Comparison of ENCODE assay signal across 9 cellular contexts in the genomic region with DNA sequence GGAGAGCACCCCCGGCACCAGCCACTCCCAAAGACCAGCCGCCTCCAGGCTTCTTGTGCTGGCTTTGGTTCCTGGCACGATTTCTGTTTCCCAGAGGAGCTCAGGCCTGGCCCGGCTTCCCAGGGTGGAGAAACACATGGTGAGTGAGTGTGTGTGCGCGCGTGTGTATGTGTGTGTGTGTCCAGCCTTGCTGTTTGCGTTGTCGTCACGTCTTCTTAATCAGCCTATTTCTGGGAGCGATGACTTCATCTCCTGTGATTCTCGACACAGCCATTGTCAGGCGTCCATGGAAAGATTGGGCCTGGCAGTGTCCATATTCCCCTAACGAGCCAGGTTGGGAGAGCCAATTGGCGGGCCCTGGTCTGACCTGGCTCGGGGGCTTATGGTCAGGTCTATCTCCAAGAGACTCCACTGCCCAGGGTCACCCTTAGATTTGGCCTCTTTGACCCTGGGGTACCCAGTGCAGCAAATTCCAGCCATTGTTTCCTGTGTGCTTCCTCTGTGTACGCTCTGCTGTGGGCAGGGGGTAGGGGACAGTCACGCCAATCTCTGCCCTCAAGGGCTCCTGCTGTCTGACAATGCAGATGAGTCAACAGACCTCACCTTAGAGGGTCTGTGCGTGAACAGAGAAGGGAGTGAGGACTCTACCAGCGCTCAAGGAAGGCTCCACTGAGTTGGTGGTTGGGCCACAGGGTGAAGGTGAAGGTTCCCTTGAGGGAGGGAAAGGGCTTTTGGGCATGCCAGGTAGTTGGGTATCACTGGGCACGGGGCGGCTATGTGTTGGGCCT.
DNase-seq lines count a peak whose midpoint lies in the region; ATAC-seq and TF ChIP-seq lines count a peak whose summit lies in the region.
"Had no signal": no experiment of that assay in that cellular context is flagged by ENCODE, and none has a peak within 500 bp of the region (broad histone marks: within the 10 kb centered on the region; RNA-seq: fewer than 3 reads in every experiment).

No MANE protein-coding gene starts in this region.

- DNase-seq in SHP77 (lab: John Stamatoyannopoulos, UW) (peak; percentile 52 to 69), SHP77 treated with DMSO at 0.1 percent for 48 hours (lab: John Stamatoyannopoulos, UW) (no peak), fibroblast of mammary gland (ENCODE audit: low read depth) (peak; percentile 99), myocyte (ENCODE audit: low read depth) (peak; percentile 98), aorta (peak; percentile 96 to 97), DMS114 treated with DMSO at 0.1 percent for 48 hours (lab: John Stamatoyannopoulos, UW; ENCODE audit: unreplicated experiment) (no peak), SIG-M5 treated with dmso at 0.1 percent for 504 hours (lab: John Stamatoyannopoulos, UW; ENCODE audit: unreplicated experiment) (no peak), NCI-H82 (lab: John Stamatoyannopoulos, UW) (no peak)

- H3K4me3 ChIP-seq in fibroblast of mammary gland (ENCODE audit: control insufficient read depth, low read depth, low read length): no peak overlapping the region
- H3K4me3 ChIP-seq in aorta (ENCODE audit: low read length in 2 of 2): no peak overlapping the region
- H3K4me3 ChIP-seq: BLaER1 had no signal

- WGBS in aorta, 2 donors: 28 to 30% methylated on average over 20 to 22 of the region's 22 CpGs

- no peak for TF ChIP-seq CTCF in fibroblast of mammary gland (conservative IDR thresholded peaks at IDR 0.05; ENCODE audit: control insufficient read depth, insufficient read depth, low read depth, low read length)

- no peaks in the 10 kb centered on the region for H3K9me3 ChIP-seq in aorta (ENCODE audit: control insufficient read depth, low read length)
- H3K9me3 ChIP-seq: BLaER1 had no signal

- H3K27me3 ChIP-seq in aorta (ENCODE audit: control insufficient read depth in 1 of 2, insufficient read depth in 2 of 2, low read length in 1 of 2): no peaks in the 10 kb centered on the region
- H3K27me3 ChIP-seq: BLaER1 had no signal

- ATAC-seq in aorta (ENCODE audit: low FRiP score): peak; percentile 95

- H3K36me3 ChIP-seq in aorta (ENCODE audit: control insufficient read depth in 1 of 2, insufficient read depth in 2 of 2, low read length in 1 of 2): no peaks in the 10 kb centered on the region
- H3K36me3 ChIP-seq: BLaER1 had no signal

- intact Hi-C loops in aorta (cut with DNase I): no loop called here

- peak overlapping the region in 1 of 2 donors; percentile 39 for H3K27ac ChIP-seq in aorta (ENCODE audit: low read depth in 1 of 2, low read length in 2 of 2)
- H3K27ac ChIP-seq: BLaER1 had no signal

- H3K4me1 ChIP-seq in aorta (ENCODE audit: control insufficient read depth in 1 of 2, insufficient read depth in 2 of 2, low read length in 2 of 2): peaks cover 0 to 3% of the 10 kb centered on the region in 2 donors

Comparison
In these comparisons a context has a peak if more than half of its experiments do, and no peak if none do; other contexts are left out.
1. DNase-seq: peak in SHP77 (2 of 2), fibroblast of mammary gland (single experiment), myocyte (single experiment) and aorta (2 of 2); none in SHP77 treated with DMSO at 0.1 percent for 48 hours (single experiment), DMS114 treated with DMSO at 0.1 percent for 48 hours (single experiment), SIG-M5 treated with dmso at 0.1 percent for 504 hours (single experiment) and NCI-H82 (single experiment).